ENCODE assay signal across 17 cellular contexts in the genomic region with DNA sequence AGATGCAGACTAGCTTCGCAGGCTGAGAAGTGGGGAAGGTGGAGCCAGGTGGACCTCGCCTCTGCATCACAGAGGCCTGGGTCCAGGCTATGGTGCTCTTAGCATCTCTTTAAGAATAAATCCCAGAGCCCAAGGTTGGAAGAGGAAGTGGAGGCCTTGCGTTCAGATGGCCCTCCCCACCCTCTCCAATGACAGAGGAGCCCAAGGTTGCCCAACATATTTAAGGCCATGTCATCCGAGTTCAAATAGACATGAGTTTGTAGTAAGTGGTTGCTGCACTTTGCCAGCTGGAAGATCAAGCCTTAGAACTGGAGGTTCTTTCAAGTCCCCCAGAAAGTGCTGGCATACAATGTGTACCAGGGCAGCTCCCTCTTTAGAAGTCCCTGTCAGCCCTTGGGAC. TPM values are rescaled to one million over a fixed set of nuclear protein-coding genes. Genes with fewer than 3 reads are reported as not detected.
"Had no signal": no experiment of that assay in that cellular context is flagged by ENCODE, and none has a peak within 500 bp of the region (broad histone marks: within the 10 kb centered on the region; RNA-seq: fewer than 3 reads in every experiment).

No MANE protein-coding gene starts in this region.

- H3K27me3 ChIP-seq: brain microvascular endothelial cell, hepatocyte, tibial nerve had no signal

- H3K4me3 ChIP-seq: hepatocyte, smooth muscle cell, tibial nerve had no signal

- H3K4me2 ChIP-seq: hepatocyte, smooth muscle cell had no signal

- ATAC-seq: activated CD4-positive, CD25-positive, alpha-beta regulatory T cell treated with anti-CD3 and anti-CD28 coated beads, Interleukin-2, amount 50 U/mL, for 24 hours; activated T-cell treated with anti-CD3 and anti-CD28 coated beads, Interleukin-2, amount 50 U/mL, for 4 hours; right cardiac atrium; T-helper 17 cell had no signal

- H3K9me3 Mint-ChIP-seq: activated T-cell treated with anti-CD3 and anti-CD28 coated beads, Interleukin-2, amount 50 U/mL, for 4 hours; dendritic cell treated with granulocyte-macrophage colony-stimulating factor and Interleukin-4, amounts not matched to agents 40 ng/mL and 50 ng/mL, for 4 days had no signal

- H3K27ac ChIP-seq: brain microvascular endothelial cell, hepatocyte, tibial nerve had no signal

- H3K4me3 Mint-ChIP-seq: activated naive CD8-positive, alpha-beta T cell; activated T-cell treated with anti-CD3 and anti-CD28 coated beads, Interleukin-2, amount 50 U/mL, for 4 hours; dendritic cell treated with granulocyte-macrophage colony-stimulating factor and Interleukin-4, amounts not matched to agents 40 ng/mL and 50 ng/mL, for 4 days; T-helper 17 cell had no signal

- H3K27ac Mint-ChIP-seq: activated naive CD8-positive, alpha-beta T cell; T-helper 17 cell had no signal

- H3K79me2 ChIP-seq: hepatocyte had no signal

- H2AFZ ChIP-seq: hepatocyte had no signal

- H3K36me3 Mint-ChIP-seq: activated naive CD8-positive, alpha-beta T cell had no signal

- H3K9me3 ChIP-seq: tibial nerve had no signal

- DNase-seq: activated CD4-positive, alpha-beta T cell treated with anti-CD3 and anti-CD28 coated beads, Interleukin-2, amount 50 U/mL, for 4 hours; activated gamma-delta T cell; activated T-cell treated with anti-CD3 and anti-CD28 coated beads, Interleukin-2, amount 50 U/mL, for 4 hours; brain microvascular endothelial cell; posterior cingulate gyrus; right cardiac atrium; T-helper 17 cell had no signal

- H3K27me3 Mint-ChIP-seq: activated naive CD8-positive, alpha-beta T cell; dendritic cell treated with granulocyte-macrophage colony-stimulating factor and Interleukin-4, amounts not matched to agents 40 ng/mL and 50 ng/mL, for 4 days; T-helper 17 cell had no signal

RNA-seq across cellular contexts. Expression of a gene that starts 47.1 kb away (rescaled TPM):
- total RNA-seq: activated T-cell treated with anti-CD3 and anti-CD28 coated beads, Interleukin-2, amount 50 U/mL, for 4 hours; epithelial cell of proximal tubule; hepatocyte; kidney epithelial cell; mesenteric fat pad; right cardiac atrium; subcutaneous adipose tissue; T-helper 17 cell; tibial nerve had no signal
